In the genomic region with DNA sequence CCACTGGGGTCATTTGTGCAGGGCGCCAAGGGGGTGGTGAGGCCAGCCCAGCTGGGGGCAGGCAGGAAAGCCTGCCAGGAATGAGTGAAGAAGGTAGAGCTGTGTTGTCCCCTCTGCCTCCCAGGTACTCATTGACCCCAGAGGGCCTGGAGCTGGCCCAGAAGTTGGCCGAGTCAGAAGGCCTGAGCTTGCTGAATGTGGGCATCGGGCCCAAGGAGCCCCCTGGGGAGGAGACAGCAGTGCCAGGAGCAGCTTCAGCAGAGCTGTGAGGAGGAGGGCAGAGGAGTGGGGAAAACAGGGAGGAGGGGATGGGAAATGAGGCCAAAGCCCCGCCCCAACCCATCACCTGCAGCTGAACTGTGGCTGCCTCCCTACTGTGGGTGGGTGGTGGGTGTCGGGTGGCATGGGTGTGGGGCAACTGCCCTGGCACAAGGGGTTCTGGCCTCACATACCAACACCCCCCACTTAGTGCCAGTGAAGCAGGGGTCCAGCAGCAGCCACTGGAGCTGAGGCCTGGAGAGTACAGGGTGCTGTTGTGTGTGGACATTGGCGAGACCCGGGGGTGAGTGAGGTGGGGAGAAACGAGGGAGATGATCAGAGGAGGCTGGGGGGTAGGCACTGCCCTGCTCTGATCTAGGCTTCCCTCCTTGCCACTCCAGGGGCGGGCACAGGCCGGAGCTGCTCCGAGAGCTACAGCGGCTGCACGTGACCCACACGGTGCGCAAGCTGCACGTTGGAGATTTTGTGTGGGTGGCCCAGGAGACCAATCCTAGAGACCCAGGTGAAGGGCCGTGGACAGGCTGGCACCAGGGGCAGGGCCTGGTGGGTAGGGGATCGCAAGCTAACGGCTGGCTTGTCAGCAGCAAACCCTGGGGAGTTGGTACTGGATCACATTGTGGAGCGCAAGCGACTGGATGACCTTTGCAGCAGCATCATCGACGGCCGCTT, we compare ENCODE assay signal across 13 cellular contexts. TPM values are rescaled to one million over a fixed set of nuclear protein-coding genes. Genes with fewer than 3 reads are reported as not detected.
DNase-seq lines count a peak whose midpoint lies in the region; ATAC-seq, FAIRE-seq and TF ChIP-seq lines count a peak whose summit lies in the region.
"Had no signal": no experiment of that assay in that cellular context is flagged by ENCODE, and none has a peak within 500 bp of the region (broad histone marks: within the 10 kb centered on the region; RNA-seq: fewer than 3 reads in every experiment).

No MANE protein-coding gene starts in this region.

- no peaks in the 10 kb centered on the region for H3K9me3 ChIP-seq in mucosa of descending colon
- H3K9me3 ChIP-seq in SK-N-SH, result no peaks in the 10 kb centered on the region
- H3K9me3 ChIP-seq: thoracic aorta had no signal

- CTCF ChIA-PET in AG04449 (lab: Yijun Ruan, JAX) (interaction anchor here (0.8 to 6.0 kb wide), 6 partner anchors 8 to 97 kb away, joined by 3 to 174 read pairs (median 4); partner anchors contain the start of gene EFEMP2), SK-N-SH (lab: Yijun Ruan, JAX) (interaction anchor here (5.7 to 18.4 kb wide), 2 partner anchors 8 to 22 kb away, joined by 89 to 374 read pairs; partner anchors contain the start of genes CCDC85B, CTSW, EFEMP2 and FIBP)

- H2AFZ ChIP-seq in SK-N-SH (ENCODE audit: low read depth), result no peak overlapping the region

- H3K4me3 ChIP-seq in AG04449 (ENCODE audit: low read depth, low read length), result peak overlapping the region; percentile 8
- H3K4me3 ChIP-seq in mucosa of descending colon, result no peak overlapping the region
- H3K4me3 ChIP-seq in SK-N-SH (ENCODE audit: low read depth in 2 of 2, low read length in 1 of 2), result no peak overlapping the region
- H3K4me3 ChIP-seq: thoracic aorta had no signal

- no peak overlapping the region for H3K4me2 ChIP-seq in SK-N-SH

- TF ChIP-seq CTCF in AG04449 (IDR thresholded peaks at IDR 0.05; ENCODE audit: insufficient read depth, low read length, missing control alignments), result no peak
- TF ChIP-seq CTCF in mucosa of descending colon (IDR thresholded peaks at IDR 0.05), result no peak
- no peak for TF ChIP-seq CTCF in SK-N-SH (IDR thresholded peaks at IDR 0.05)

- peak overlapping the region; percentile 31 for H3K27ac Mint-ChIP-seq in activated naive CD8-positive, alpha-beta T cell treated with anti-CD3 and anti-CD28 coated beads, Interleukin-2, amount 50 U/mL, for 24 hours

- H3F3A ChIP-seq in SK-N-SH (replicated peaks; ENCODE audit: insufficient read depth), result peaks cover 54% of the 10 kb centered on the region

- no peaks in the 10 kb centered on the region for H3K27me3 ChIP-seq in SK-N-SH (ENCODE audit: insufficient read depth)

- no peaks in the 10 kb centered on the region for H3K27me3 Mint-ChIP-seq in activated naive CD8-positive, alpha-beta T cell treated with anti-CD3 and anti-CD28 coated beads, Interleukin-2, amount 50 U/mL, for 24 hours

- no peak for ATAC-seq in activated naive CD8-positive, alpha-beta T cell treated with anti-CD3 and anti-CD28 coated beads, Interleukin-2, amount 50 U/mL, for 24 hours
- ATAC-seq in mucosa of descending colon, result no peak
- no peak for ATAC-seq in HG03432 (IDR thresholded peaks at IDR 0.05; ENCODE audit: unreplicated experiment)

- POLR2A ChIA-PET in AG04449 (lab: Yijun Ruan, JAX), result interaction anchor here (0.6 to 1.9 kb wide), 6 partner anchors 8 to 753 kb away, joined by 3 to 14 read pairs (median 4); partner anchors contain the start of genes CCDC85B and KAT5
- POLR2A ChIA-PET in SK-N-SH (lab: Yijun Ruan, JAX), result interaction anchor here (1.3 to 1.6 kb wide), 3 partner anchors 9 to 25 kb away, joined by 3 to 11 read pairs (median 3); partner anchors contain the start of genes EFEMP2 and FIBP

- peaks cover 15% of the 10 kb centered on the region for H3K4me1 ChIP-seq in mucosa of descending colon (ENCODE audit: low read depth)
- peaks cover 10 to 21% of the 10 kb centered on the region in 2 experiments for H3K4me1 ChIP-seq in SK-N-SH (ENCODE audit: control insufficient read depth in 1 of 2, insufficient read depth in 2 of 2, low read depth in 1 of 2, low read length in 1 of 2)

- TF ChIP-seq EP300 in SK-N-SH (IDR thresholded peaks at IDR 0.05; ENCODE audit: borderline replicate concordance in 1 of 2, low read depth in 1 of 2, low read length in 1 of 2), result no peak

- H3K4me3 Mint-ChIP-seq in activated naive CD8-positive, alpha-beta T cell treated with anti-CD3 and anti-CD28 coated beads, Interleukin-2, amount 50 U/mL, for 24 hours, result no peak overlapping the region

- peaks cover 45% of the 10 kb centered on the region for H3K79me2 ChIP-seq in SK-N-SH (ENCODE audit: insufficient read depth)

- no peaks in the 10 kb centered on the region; the same call in 1 of the 2 replicates for H4K20me1 ChIP-seq in SK-N-SH (ENCODE audit: insufficient read depth)

- H3K36me3 ChIP-seq in mucosa of descending colon (ENCODE audit: low read depth), result peaks cover 5% of the 10 kb centered on the region
- peaks cover 37 to 64% of the 10 kb centered on the region in 2 experiments for H3K36me3 ChIP-seq in SK-N-SH (replicated peaks in 1 of 2; ENCODE audit: control insufficient read depth in 1 of 2, insufficient read depth in 2 of 2, low read length in 1 of 2)

- intact Hi-C loops in mucosa of descending colon (cut with DNase I, micrococcal nuclease), result no loop called here

- H3K36me3 Mint-ChIP-seq in activated naive CD8-positive, alpha-beta T cell treated with anti-CD3 and anti-CD28 coated beads, Interleukin-2, amount 50 U/mL, for 24 hours (ENCODE audit: low read depth), result peaks cover 22% of the 10 kb centered on the region

- no peaks in the 10 kb centered on the region for H3K9me3 Mint-ChIP-seq in activated naive CD8-positive, alpha-beta T cell treated with anti-CD3 and anti-CD28 coated beads, Interleukin-2, amount 50 U/mL, for 24 hours

- WGBS in SK-N-SH (ENCODE audit: low lambda C conversion rate), result 85% methylated on average over 8 of the region's 24 CpGs

- H3K9me2 ChIP-seq in SK-N-SH, result no peaks in the 10 kb centered on the region

- H3K27ac ChIP-seq in SK-N-SH (ENCODE audit: low read depth in 2 of 2, low read length in 1 of 2), result no peak overlapping the region

- no peak for FAIRE-seq in GM12892 (lab: Jason Lieb, UNC)

- TF ChIP-seq RAD21 in SK-N-SH (IDR thresholded peaks at IDR 0.05; ENCODE audit: low read length), result no peak

- H3K4me1 Mint-ChIP-seq in activated naive CD8-positive, alpha-beta T cell treated with anti-CD3 and anti-CD28 coated beads, Interleukin-2, amount 50 U/mL, for 24 hours, result peaks cover 25% of the 10 kb centered on the region

- TF ChIP-seq POLR2A in GM12892 (IDR thresholded peaks at IDR 0.05; ENCODE audit: low read depth, low read length), result peak; percentile 48; the same call in 1 of the 2 replicates

- DNase-seq in AG04449 (ENCODE audit: low read depth, low spot score) (no peak), GM12892 (ENCODE audit: insufficient read length) (no peak), mucosa of descending colon (peak in 2 of 3 donors; percentile 32 to 56), NCI-H1092 (lab: John Stamatoyannopoulos, UW) (no peak), SK-N-SH (no peak), C1 segment of cervical spinal cord (lab: John Stamatoyannopoulos, UW) (no peak)
- no peak for DNase-seq in activated naive CD8-positive, alpha-beta T cell treated with anti-CD3 and anti-CD28 coated beads, Interleukin-2, amount 50 U/mL, for 24 hours
- DNase-seq: cerebellar nuclear complex; NCI-H510A treated with DMSO at 0.1 percent for 48 hours; stimulated activated CD4-positive, alpha-beta T cell treated with anti-CD3 and anti-CD28 coated beads, Interleukin-4, amount 100 ng/mL, for 4 hours had no signal

- no peak overlapping the region for H3K9ac ChIP-seq in SK-N-SH

TF ChIP-seq in SK-N-SH, 30 proteins besides CTCF, POLR2A, EP300 and RAD21 (continues in another document):
- no peak for TF ChIP-seq FOXJ3 (CRISPR knock-in tag; IDR thresholded peaks at IDR 0.05)
- no peak for TF ChIP-seq RCOR1 (IDR thresholded peaks at IDR 0.05; ENCODE audit: low read length)
- TF ChIP-seq NFIC (IDR thresholded peaks at IDR 0.05; ENCODE audit: borderline replicate concordance), result no peak
- no peak for TF ChIP-seq TAF1 (IDR thresholded peaks at IDR 0.05; ENCODE audit: borderline replicate concordance, low read depth, low read length)
- no peak for TF ChIP-seq CHD2 (IDR thresholded peaks at IDR 0.05; ENCODE audit: low read length, partially characterized antibody)
- no peak for TF ChIP-seq TCF12 (IDR thresholded peaks at IDR 0.05)
- TF ChIP-seq TEAD4 (IDR thresholded peaks at IDR 0.05; ENCODE audit: borderline replicate concordance, insufficient read depth), result no peak

RNA-seq across cellular contexts. Expression of gene MUS81, which starts 3.0 kb away (rescaled TPM):
- 51.3 TPM for polyA plus RNA-seq in GM12892 (2012; ENCODE audit: missing spikeins)
- total RNA-seq in mucosa of descending colon, result 10 to 100 TPM; 48.0 to 81.8 (median 58.7) TPM
- polyA plus RNA-seq in SK-N-SH (2012; rRNA removed), result 39.7 and 58.2 TPM in 2 replicates
- polyA plus RNA-seq in SK-N-SH (2012; cell fraction: cytosol; rRNA removed), result 20.4 and 26.8 TPM in 2 replicates
- polyA plus RNA-seq in SK-N-SH (2012; cell fraction: nucleus; rRNA removed), result 309 and 491 TPM in 2 replicates

RNA-seq across cellular contexts. Expression of gene CFL1, which starts 5.2 kb away (rescaled TPM):
- polyA plus RNA-seq in GM12892 (2012; ENCODE audit: missing spikeins), result 777 TPM
- 1,000 to 10,000 TPM; 1,004 to 2,046 (median 1,725) TPM for total RNA-seq in mucosa of descending colon
- polyA plus RNA-seq in SK-N-SH (2012; rRNA removed), result 2,761 and 4,252 TPM in 2 replicates
- polyA plus RNA-seq in SK-N-SH (2012; cell fraction: cytosol; rRNA removed), result 2,515 and 2,544 TPM in 2 replicates
- polyA plus RNA-seq in SK-N-SH (2012; cell fraction: nucleus; rRNA removed), result 1,901 and 2,978 TPM in 2 replicates

RNA-seq across cellular contexts. Expression of gene EFEMP2, which starts 9.4 kb away (rescaled TPM):
- polyA plus RNA-seq in GM12892 (2012; ENCODE audit: missing spikeins), result 8.5 TPM
- 10 to 100 TPM; 11.7 to 67.0 (median 15.3) TPM for total RNA-seq in mucosa of descending colon
- 194 and 203 TPM in 2 replicates for polyA plus RNA-seq in SK-N-SH (2012; rRNA removed)
- 81.0 and 118 TPM in 2 replicates for polyA plus RNA-seq in SK-N-SH (2012; cell fraction: cytosol; rRNA removed)
- 444 and 585 TPM in 2 replicates for polyA plus RNA-seq in SK-N-SH (2012; cell fraction: nucleus; rRNA removed)

RNA-seq across cellular contexts. Expression of gene CTSW, which starts 16.4 kb away (rescaled TPM):
- polyA plus RNA-seq in GM12892 (2012; ENCODE audit: missing spikeins), result 2.0 TPM
- total RNA-seq in mucosa of descending colon, result 1 to 10 TPM; 1.2 to 3.2 (median 2.8) TPM
- 0.49 and 0.68 TPM in 2 replicates for polyA plus RNA-seq in SK-N-SH (2012; rRNA removed)
- polyA plus RNA-seq in SK-N-SH (2012; cell fraction: cytosol; rRNA removed), result 0.22 and 0.29 TPM in 2 replicates
- 0.59 and 0.62 TPM in 2 replicates for polyA plus RNA-seq in SK-N-SH (2012; cell fraction: nucleus; rRNA removed)
- total RNA-seq: kidney epithelial cell had no signal

RNA-seq across cellular contexts. Expression of gene FIBP, which starts 25.1 kb away (rescaled TPM):
- polyA plus RNA-seq in GM12892 (2012; ENCODE audit: missing spikeins), result 66.8 TPM
- 10 to 100 TPM; 35.8 to 52.8 (median 47.0) TPM for total RNA-seq in mucosa of descending colon
- 159 and 190 TPM in 2 replicates for polyA plus RNA-seq in SK-N-SH (2012; rRNA removed)
- 120 and 135 TPM in 2 replicates for polyA plus RNA-seq in SK-N-SH (2012; cell fraction: cytosol; rRNA removed)
- polyA plus RNA-seq in SK-N-SH (2012; cell fraction: nucleus; rRNA removed), result 194 and 217 TPM in 2 replicates

Comparison
In these comparisons a context has a peak if more than half of its experiments do, and no peak if none do; other contexts are left out.
1. DNase-seq: peak in mucosa of descending colon (2 of 3); none in AG04449 (single experiment), GM12892 (single experiment), activated naive CD8-positive, alpha-beta T cell treated with anti-CD3 and anti-CD28 coated beads, Interleukin-2, amount 50 U/mL, for 24 hours (single experiment), NCI-H1092 (single experiment), SK-N-SH (single experiment) and C1 segment of cervical spinal cord (0 of 14).